In genomic region chr6:168530653-168531071, GRCh38 we compare ENCODE assay signal across 1 cellular context.
TF ChIP-seq lines count a peak whose summit lies in the region.

No MANE protein-coding gene starts in this region.

TF ChIP-seq in A549, 52 proteins besides CTCF, POLR2A, EP300 and RAD21 (continued from another document):
- TF ChIP-seq REST (IDR thresholded peaks at IDR 0.05) (no peak), RNF2 (IDR thresholded peaks at IDR 0.05; ENCODE audit: borderline replicate concordance, low read depth) (no peak), RCOR1 (IDR thresholded peaks at IDR 0.05; ENCODE audit: low read depth, low read length) (no peak), HOXB5 (CRISPR knock-in tag; IDR thresholded peaks at IDR 0.05) (no peak), JUNB (IDR thresholded peaks at IDR 0.05) (no peak), MAFK (IDR thresholded peaks at IDR 0.05; ENCODE audit: partially characterized antibody) (no peak)
